27 cellular contexts compared by ENCODE assay signal in genomic region chr12:68837215-68837614, GRCh38.
"Had no signal": no experiment of that assay in that cellular context is flagged by ENCODE, and none has a peak within 500 bp of the region (broad histone marks: within the 10 kb centered on the region; RNA-seq: fewer than 3 reads in every experiment).

No MANE protein-coding gene starts in this region.

- ATAC-seq: left colon; left lung; mucosa of descending colon; naive thymus-derived CD4-positive, alpha-beta T cell; natural killer cell treated with Interleukin-12 subunit alpha and Interleukin-12 subunit beta and Interleukin-15 and Interleukin-18, amount 100 ng/mL, for 72 hours; sciatic nerve; stimulated activated effector memory CD8-positive, alpha-beta T cell treated with anti-CD3 and anti-CD28 coated beads, Interleukin-12 subunit alpha, Interleukin-12 subunit beta, amount 100 ng/mL, for 72 hours; upper lobe of right lung had no signal

- H3K27me3 Mint-ChIP-seq: naive thymus-derived CD4-positive, alpha-beta T cell; natural killer cell treated with Interleukin-12 subunit alpha and Interleukin-12 subunit beta and Interleukin-15 and Interleukin-18, amount 100 ng/mL, for 72 hours; progenitor cell of endocrine pancreas; stimulated activated naive CD8-positive, alpha-beta T cell treated with anti-CD3 and anti-CD28 coated beads, Interleukin-15, Interleukin-2, amounts not matched to agents 100 ng/mL and 50 ng/mL, for 24 hours had no signal

- H3K4me1 ChIP-seq: left lung, right atrium auricular region, suprapubic skin, tibial artery, upper lobe of right lung had no signal

- H3K27ac Mint-ChIP-seq: progenitor cell of endocrine pancreas; stimulated activated effector memory CD8-positive, alpha-beta T cell treated with anti-CD3 and anti-CD28 coated beads, Interleukin-12 subunit alpha, Interleukin-12 subunit beta, amount 100 ng/mL, for 72 hours; stimulated activated naive CD8-positive, alpha-beta T cell treated with anti-CD3 and anti-CD28 coated beads, Interleukin-15, Interleukin-2, amounts not matched to agents 100 ng/mL and 50 ng/mL, for 24 hours had no signal

- FAIRE-seq: islet of Langerhans, kidney, small intestine, urothelium cell line had no signal

- H3K36me3 ChIP-seq: ovary had no signal

- H3K4me3 ChIP-seq: left lung, lung, mucosa of descending colon, ovary, right atrium auricular region, spleen, suprapubic skin, thoracic aorta, tibial artery, upper lobe of right lung had no signal

- H3K27me3 ChIP-seq: left lung, ovary, right atrium auricular region, spleen, suprapubic skin, tibial artery, upper lobe of right lung had no signal

- H3K9me3 ChIP-seq: left lung, mucosa of descending colon, ovary, right atrium auricular region, spleen, suprapubic skin, thoracic aorta, tibial artery, upper lobe of right lung had no signal

- H3K27ac ChIP-seq: left lung, ovary, right atrium auricular region, spleen, suprapubic skin, thoracic aorta, tibial artery, upper lobe of right lung had no signal

- H3K4me3 Mint-ChIP-seq: immature natural killer cell; naive thymus-derived CD4-positive, alpha-beta T cell; natural killer cell treated with Interleukin-12 subunit alpha and Interleukin-12 subunit beta and Interleukin-15 and Interleukin-18, amount 100 ng/mL, for 72 hours; stimulated activated effector memory CD8-positive, alpha-beta T cell treated with anti-CD3 and anti-CD28 coated beads, Interleukin-12 subunit alpha, Interleukin-12 subunit beta, amount 100 ng/mL, for 72 hours; stimulated activated naive CD8-positive, alpha-beta T cell treated with anti-CD3 and anti-CD28 coated beads, Interleukin-15, Interleukin-2, amounts not matched to agents 100 ng/mL and 50 ng/mL, for 24 hours had no signal

- DNase-seq: hypothalamus; immature natural killer cell; kidney; left colon; left lung; midbrain; mucosa of descending colon; naive thymus-derived CD4-positive, alpha-beta T cell; ovary; small intestine; spleen; stimulated activated CD4-positive, alpha-beta T cell treated with anti-CD3 and anti-CD28 coated beads, Interleukin-4, amount 100 ng/mL, for 24 hours; stimulated activated naive CD4-positive, alpha-beta T cell; tibial artery; trophoblast cell; upper lobe of right lung had no signal
